8 cellular contexts compared by ENCODE assay signal in the genomic region with DNA sequence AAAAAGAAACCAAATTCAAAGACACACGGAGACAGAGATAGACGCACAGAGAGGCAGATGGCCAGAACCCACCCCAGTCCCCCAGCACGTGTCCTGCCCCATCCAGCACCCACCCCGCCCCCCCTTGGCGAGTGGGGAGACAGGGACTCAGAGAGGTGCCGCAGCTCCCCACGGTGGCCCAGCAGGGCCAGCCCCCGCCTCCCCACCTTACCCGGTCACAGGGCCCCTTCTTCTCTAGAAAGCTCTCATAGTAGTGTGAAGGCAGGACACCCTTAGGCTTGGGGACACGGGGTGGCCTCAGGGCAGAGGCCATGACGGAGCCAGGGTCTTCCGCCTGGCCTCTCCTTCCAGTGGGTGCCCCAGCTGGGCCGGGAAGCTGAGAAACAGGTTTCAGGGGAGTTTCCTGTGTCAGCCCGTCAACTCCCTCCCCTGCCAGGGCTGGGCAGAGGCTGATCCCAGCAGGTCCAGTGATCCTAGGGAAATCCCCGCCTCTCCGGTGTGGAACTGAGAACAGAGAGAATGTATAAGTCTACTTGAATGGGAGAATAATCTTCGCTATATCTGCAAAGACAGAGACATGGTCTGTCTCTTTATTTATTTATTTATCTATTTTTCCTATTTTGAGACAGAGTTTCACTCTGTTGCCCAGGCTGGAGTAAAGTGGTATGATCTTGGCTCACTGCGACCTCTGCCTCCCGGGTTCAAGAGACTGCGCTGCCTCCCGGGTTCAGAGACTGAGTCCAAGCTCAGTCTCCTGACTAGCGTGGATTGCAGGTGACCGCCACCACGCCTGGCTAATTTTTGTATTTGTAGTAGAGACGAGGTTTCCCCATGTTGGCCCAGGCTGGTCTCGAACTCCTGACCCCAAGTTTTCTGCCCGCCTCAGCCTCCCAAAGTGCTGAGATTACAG. TPM values are rescaled to one million over a fixed set of nuclear protein-coding genes. Genes with fewer than 3 reads are reported as not detected.
DNase-seq lines count a peak whose midpoint lies in the region; ATAC-seq and TF ChIP-seq lines count a peak whose summit lies in the region.

A gene with protein sequence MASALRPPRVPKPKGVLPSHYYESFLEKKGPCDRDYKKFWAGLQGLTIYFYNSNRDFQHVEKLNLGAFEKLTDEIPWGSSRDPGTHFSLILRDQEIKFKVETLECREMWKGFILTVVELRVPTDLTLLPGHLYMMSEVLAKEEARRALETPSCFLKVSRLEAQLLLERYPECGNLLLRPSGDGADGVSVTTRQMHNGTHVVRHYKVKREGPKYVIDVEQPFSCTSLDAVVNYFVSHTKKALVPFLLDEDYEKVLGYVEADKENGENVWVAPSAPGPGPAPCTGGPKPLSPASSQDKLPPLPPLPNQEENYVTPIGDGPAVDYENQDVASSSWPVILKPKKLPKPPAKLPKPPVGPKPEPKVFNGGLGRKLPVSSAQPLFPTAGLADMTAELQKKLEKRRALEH (minus strand): TSS at position 387 of the 910 bp plus-strand sequence. CDS start 74 bp downstream, at position 313.

- CTCF ChIA-PET in activated CD8-positive, alpha-beta memory T cell treated with anti-CD3 and anti-CD28 coated beads, Interleukin-2, amount 10 ng/mL, durations not matched to agents 7 days and 5 days (lab: Charles Lee), result interaction anchor here (0.6 to 2.7 kb wide), 6 partner anchors 8 to 71 kb away, joined by 3 to 15 read pairs (median 6); a partner anchor contains a TSS

- no peaks in the 10 kb centered on the region for H3K27me3 Mint-ChIP-seq in activated CD8-positive, alpha-beta memory T cell treated with anti-CD3 and anti-CD28 coated beads, Interleukin-2, amount 10 ng/mL, durations not matched to agents 7 days and 5 days
- no peaks in the 10 kb centered on the region for H3K27me3 Mint-ChIP-seq in osteocyte (ENCODE audit: unreplicated experiment)

- ATAC-seq in activated CD8-positive, alpha-beta memory T cell treated with anti-CD3 and anti-CD28 coated beads, Interleukin-2, amount 10 ng/mL, durations not matched to agents 7 days and 5 days, result no peak
- no peak for ATAC-seq in GM18909 (IDR thresholded peaks at IDR 0.05; ENCODE audit: poor library complexity, unreplicated experiment)

- peak within 1 kb of the TSS; percentile 87 for H3K4me3 Mint-ChIP-seq in activated CD8-positive, alpha-beta memory T cell treated with anti-CD3 and anti-CD28 coated beads, Interleukin-2, amount 10 ng/mL, durations not matched to agents 7 days and 5 days
- peak within 1 kb of the TSS; percentile 66 for H3K4me3 Mint-ChIP-seq in osteocyte (ENCODE audit: unreplicated experiment)

- peak within 1 kb of the TSS; percentile 83 for H3K27ac Mint-ChIP-seq in activated CD8-positive, alpha-beta memory T cell treated with anti-CD3 and anti-CD28 coated beads, Interleukin-2, amount 10 ng/mL, durations not matched to agents 7 days and 5 days
- H3K27ac Mint-ChIP-seq in osteocyte (ENCODE audit: unreplicated experiment), result peak within 1 kb of the TSS; percentile 86

- peak within 1 kb of the TSS; percentile 25 for H3K4me3 ChIP-seq in fibroblast of mammary gland (ENCODE audit: control insufficient read depth, low read depth, low read length)

- H3K9me3 Mint-ChIP-seq in activated CD8-positive, alpha-beta memory T cell treated with anti-CD3 and anti-CD28 coated beads, Interleukin-2, amount 10 ng/mL, durations not matched to agents 7 days and 5 days (ENCODE audit: low read depth), result peaks cover 3% of the 10 kb centered on the region
- no peaks in the 10 kb centered on the region for H3K9me3 Mint-ChIP-seq in osteocyte (ENCODE audit: unreplicated experiment)

- TF ChIP-seq CTCF in fibroblast of mammary gland (conservative IDR thresholded peaks at IDR 0.05; ENCODE audit: control insufficient read depth, insufficient read depth, low read depth, low read length), result no peak
- no peak for TF ChIP-seq CTCF in osteocyte (IDR thresholded peaks at IDR 0.05)

- peaks cover 3% of the 10 kb centered on the region for H3K36me3 Mint-ChIP-seq in activated CD8-positive, alpha-beta memory T cell treated with anti-CD3 and anti-CD28 coated beads, Interleukin-2, amount 10 ng/mL, durations not matched to agents 7 days and 5 days
- no peaks in the 10 kb centered on the region for H3K36me3 Mint-ChIP-seq in osteocyte (ENCODE audit: unreplicated experiment)

- H3K4me1 Mint-ChIP-seq in activated CD8-positive, alpha-beta memory T cell treated with anti-CD3 and anti-CD28 coated beads, Interleukin-2, amount 10 ng/mL, durations not matched to agents 7 days and 5 days, result peaks cover 23% of the 10 kb centered on the region
- peaks cover 15% of the 10 kb centered on the region for H3K4me1 Mint-ChIP-seq in osteocyte (ENCODE audit: unreplicated experiment)

- DNase-seq in activated CD8-positive, alpha-beta memory T cell treated with anti-CD3 and anti-CD28 coated beads, Interleukin-2, amount 10 ng/mL, durations not matched to agents 7 days and 5 days, result no peak
- no peak for DNase-seq in activated CD8-positive, alpha-beta memory T cell treated with anti-CD3 and anti-CD28 coated beads, Interleukin-2, amount 50 U/mL, for 48 hours
- DNase-seq in activated CD4-positive, alpha-beta T cell treated with anti-CD3 and anti-CD28 coated beads, Interleukin-2, amount 50 U/mL, for 48 hours, result peak; percentile 40 to 52
- DNase-seq in fibroblast of mammary gland (ENCODE audit: low read depth) (no peak), osteocyte (ENCODE audit: extremely low spot score, unreplicated experiment) (no peak), GOT3 (lab: John Stamatoyannopoulos, UW) (no peak), 8988T (no peak)

RNA-seq across cellular contexts. Expression of the gene that starts here (rescaled TPM):
- total RNA-seq in activated CD8-positive, alpha-beta memory T cell treated with anti-CD3 and anti-CD28 coated beads, Interleukin-2, amount 10 ng/mL, durations not matched to agents 7 days and 5 days, result 1 to 10 TPM; 8.8 to 9.6 TPM
- 2.7 and 5.9 TPM in 2 replicates for total RNA-seq in osteocyte

Comparison
In these comparisons a context has a peak if more than half of its experiments do, and no peak if none do; other contexts are left out.
1. DNase-seq: peak in activated CD4-positive, alpha-beta T cell treated with anti-CD3 and anti-CD28 coated beads, Interleukin-2, amount 50 U/mL, for 48 hours (2 of 2); none in activated CD8-positive, alpha-beta memory T cell treated with anti-CD3 and anti-CD28 coated beads, Interleukin-2, amount 10 ng/mL, durations not matched to agents 7 days and 5 days (single experiment), activated CD8-positive, alpha-beta memory T cell treated with anti-CD3 and anti-CD28 coated beads, Interleukin-2, amount 50 U/mL, for 48 hours (single experiment), fibroblast of mammary gland (single experiment), osteocyte (single experiment), GOT3 (single experiment) and 8988T (single experiment).